16 cellular contexts compared by ENCODE assay signal in the genomic region with DNA sequence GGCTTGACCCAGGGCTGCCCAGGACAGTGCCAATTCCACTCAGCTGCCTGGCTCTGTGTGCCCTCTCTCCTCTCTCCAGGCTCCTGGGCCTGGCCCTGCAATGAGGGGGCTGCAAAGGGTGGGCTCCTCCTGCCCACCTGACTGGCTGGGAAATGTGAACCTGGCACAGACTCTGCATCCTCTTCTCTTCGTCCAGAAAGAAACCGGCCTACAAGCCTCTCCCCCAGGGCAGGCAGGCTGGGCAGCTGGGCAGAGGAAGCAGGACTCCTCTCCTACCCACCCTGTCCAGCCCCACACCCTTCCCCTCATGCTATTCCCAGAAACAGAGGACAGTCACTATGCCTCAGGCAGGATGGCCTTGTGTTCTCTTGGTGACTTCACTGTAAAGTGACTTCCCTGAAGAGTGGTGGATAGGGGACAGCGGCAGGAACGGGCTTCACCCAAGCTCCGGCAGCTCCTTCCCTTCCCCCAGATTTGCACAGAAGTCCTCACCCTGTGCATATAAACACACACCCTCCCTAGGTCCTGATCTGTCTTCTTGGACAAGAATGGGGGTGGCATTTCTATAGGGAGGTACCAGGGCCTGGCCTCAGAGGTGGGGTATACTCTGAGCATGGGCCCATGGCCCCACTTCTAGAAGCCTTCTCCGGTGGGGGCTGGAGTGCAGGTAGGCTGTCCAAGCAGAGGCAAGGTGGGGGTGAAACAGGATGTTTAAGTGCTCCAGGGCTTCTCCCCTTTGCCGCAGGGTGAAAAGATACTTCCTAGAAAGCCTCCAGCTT. TPM values are rescaled to one million over a fixed set of nuclear protein-coding genes. Genes with fewer than 3 reads are reported as not detected.
A peak's percentile ranks its signal among the peaks of the same experiment; 100 is the strongest.
DNase-seq lines count a peak whose midpoint lies in the region; ATAC-seq and TF ChIP-seq lines count a peak whose summit lies in the region.
"Had no signal": no experiment of that assay in that cellular context is flagged by ENCODE, and none has a peak within 500 bp of the region (broad histone marks: within the 10 kb centered on the region; RNA-seq: fewer than 3 reads in every experiment).

No MANE protein-coding gene starts in this region.

- H3K4me3 Mint-ChIP-seq in T-helper 2 cell treated with Interferon-gamma antibody and Interleukin-4, amounts not matched to agents 5 μg/mL and 100 μg/mL, for 36 hours = no peak overlapping the region
- peak overlapping the region in 1 of 4 donors; percentile 39 for H3K4me3 Mint-ChIP-seq in CD4-positive, CD25-positive, alpha-beta regulatory T cell
- H3K4me3 Mint-ChIP-seq: neural progenitor cell had no signal

- H3K4me1 ChIP-seq in CD4-positive, CD25-positive, alpha-beta regulatory T cell (ENCODE audit: control insufficient read depth, insufficient read depth, low read length, poor library complexity, severe bottlenecking) = peaks cover 22% of the 10 kb centered on the region
- H3K4me1 ChIP-seq in adrenal gland (replicated peaks in 1 of 2) = peaks cover 17 to 25% of the 10 kb centered on the region in 2 donors
- peaks cover 14% of the 10 kb centered on the region for H3K4me1 ChIP-seq in ovary (ENCODE audit: insufficient read depth)

- no peak for DNase-seq in T-helper 2 cell treated with Interferon-gamma antibody and Interleukin-4, amounts not matched to agents 5 μg/mL and 100 μg/mL, for 36 hours (ENCODE audit: low spot score)
- DNase-seq in T-helper 2 cell (no peak), adrenal gland (peak; percentile 49 to 85 (median 77)), ovary (peak in 4 of 5 donors; percentile 12 to 27 (median 18)), DMS153 treated with DMSO at 0.1 percent for 48 hours (lab: John Stamatoyannopoulos, UW; ENCODE audit: unreplicated experiment) (no peak), iPS-NIHi7 (ENCODE audit: extremely low spot score) (no peak), DMS153 (lab: John Stamatoyannopoulos, UW) (no peak)
- DNase-seq in CD4-positive, CD25-positive, alpha-beta regulatory T cell = no peak
- DNase-seq: 8988T; amygdala; C1 segment of cervical spinal cord; GM23248; NCI-H748 treated with DMSO at 0.1 percent for 48 hours; stimulated activated naive CD4-positive, alpha-beta T cell treated with Interleukin-2 at 50 U/mL for 16 hours had no signal

- H3K36me3 Mint-ChIP-seq in T-helper 2 cell treated with Interferon-gamma antibody and Interleukin-4, amounts not matched to agents 5 μg/mL and 100 μg/mL, for 36 hours (ENCODE audit: low read depth) = no peaks in the 10 kb centered on the region
- no peaks in the 10 kb centered on the region for H3K36me3 Mint-ChIP-seq in CD4-positive, CD25-positive, alpha-beta regulatory T cell
- H3K36me3 Mint-ChIP-seq: neural progenitor cell had no signal

- H3K36me3 ChIP-seq in CD4-positive, CD25-positive, alpha-beta regulatory T cell (ENCODE audit: control insufficient read depth, insufficient read depth, low read length) = no peaks in the 10 kb centered on the region
- no peaks in the 10 kb centered on the region for H3K36me3 ChIP-seq in adrenal gland (replicated peaks in 1 of 2)
- H3K36me3 ChIP-seq in ovary = no peaks in the 10 kb centered on the region
- H3K36me3 ChIP-seq: gastrocnemius medialis, neural progenitor cell had no signal

- no peak overlapping the region for H3K4me3 ChIP-seq in CD4-positive, CD25-positive, alpha-beta regulatory T cell (ENCODE audit: low read depth, low read length)
- H3K4me3 ChIP-seq in adrenal gland = no peak overlapping the region
- H3K4me3 ChIP-seq in ovary = no peak overlapping the region
- H3K4me3 ChIP-seq: gastrocnemius medialis, GM23248, neural progenitor cell had no signal

- H3K27ac Mint-ChIP-seq in T-helper 2 cell treated with Interferon-gamma antibody and Interleukin-4, amounts not matched to agents 5 μg/mL and 100 μg/mL, for 36 hours = peak overlapping the region; percentile 7
- H3K27ac Mint-ChIP-seq in CD4-positive, CD25-positive, alpha-beta regulatory T cell = peak overlapping the region in 2 of 3 donors; percentile 38 to 83

- no peak for ATAC-seq in CD4-positive, CD25-positive, alpha-beta regulatory T cell (ENCODE audit: low read depth in 2 of 2)
- ATAC-seq: gastrocnemius medialis had no signal

- no peaks in the 10 kb centered on the region for H3K9me3 Mint-ChIP-seq in T-helper 2 cell treated with Interferon-gamma antibody and Interleukin-4, amounts not matched to agents 5 μg/mL and 100 μg/mL, for 36 hours
- H3K9me3 Mint-ChIP-seq in CD4-positive, CD25-positive, alpha-beta regulatory T cell = no peaks in the 10 kb centered on the region

- no peak for TF ChIP-seq EP300 in ovary (IDR thresholded peaks at IDR 0.05)

- TF ChIP-seq POLR2A in adrenal gland (IDR thresholded peaks at IDR 0.05) = peak in 1 of 2 donors; percentile 38
- no peak for TF ChIP-seq POLR2A in ovary (IDR thresholded peaks at IDR 0.05)

- no peaks in the 10 kb centered on the region for H3K9me3 ChIP-seq in CD4-positive, CD25-positive, alpha-beta regulatory T cell (ENCODE audit: control insufficient read depth in 2 of 2, low read length in 2 of 2)
- H3K9me3 ChIP-seq in adrenal gland (replicated peaks in 1 of 3) (no peaks in the 10 kb centered on the region), ovary (no peaks in the 10 kb centered on the region)
- H3K9me3 ChIP-seq: gastrocnemius medialis had no signal

- WGBS in adrenal gland, 4 donors = 62 to 82% (median 80%) methylated on average over 7 of the region's 7 CpGs
- 85 to 90% (median 85%) methylated on average over 7 of the region's 7 CpGs for WGBS in ovary, 3 donors

- no peaks in the 10 kb centered on the region for H3K27me3 ChIP-seq in CD4-positive, CD25-positive, alpha-beta regulatory T cell (ENCODE audit: control insufficient read depth, insufficient read depth, low read length)
- no peaks in the 10 kb centered on the region for H3K27me3 ChIP-seq in adrenal gland
- H3K27me3 ChIP-seq in ovary = no peaks in the 10 kb centered on the region
- H3K27me3 ChIP-seq: gastrocnemius medialis had no signal

- H3K27ac ChIP-seq in CD4-positive, CD25-positive, alpha-beta regulatory T cell (ENCODE audit: insufficient read depth, low read length, poor library complexity, severe bottlenecking) = no peak overlapping the region
- H3K27ac ChIP-seq in adrenal gland (peak overlapping the region in 2 of 5 donors; percentile 75 to 80), ovary (no peak overlapping the region)
- H3K27ac ChIP-seq: gastrocnemius medialis, GM23248, neural progenitor cell had no signal

- TF ChIP-seq CTCF in adrenal gland (IDR thresholded peaks at IDR 0.05) (no peak), ovary (IDR thresholded peaks at IDR 0.05) (no peak)

- peaks cover 21% of the 10 kb centered on the region for H3K4me1 Mint-ChIP-seq in T-helper 2 cell treated with Interferon-gamma antibody and Interleukin-4, amounts not matched to agents 5 μg/mL and 100 μg/mL, for 36 hours (ENCODE audit: low read depth)
- peaks cover 4 to 36% (median 27%) of the 10 kb centered on the region in 4 donors for H3K4me1 Mint-ChIP-seq in CD4-positive, CD25-positive, alpha-beta regulatory T cell

- no peaks in the 10 kb centered on the region for H3K27me3 Mint-ChIP-seq in T-helper 2 cell treated with Interferon-gamma antibody and Interleukin-4, amounts not matched to agents 5 μg/mL and 100 μg/mL, for 36 hours (ENCODE audit: low read depth)
- H3K27me3 Mint-ChIP-seq in CD4-positive, CD25-positive, alpha-beta regulatory T cell = no peaks in the 10 kb centered on the region

- intact Hi-C loops in adrenal gland (cut with DNase I) = no loop called here
- intact Hi-C loops in ovary (cut with DNase I) = no loop called here

RNA-seq across cellular contexts. Expression of gene STAT5A, which starts 4.9 kb away (rescaled TPM):
- total RNA-seq in CD4-positive, CD25-positive, alpha-beta regulatory T cell = 177 TPM
- 10 to 100 TPM; 71.1 to 90.9 (median 76.7) TPM for polyA plus RNA-seq in CD4-positive, CD25-positive, alpha-beta regulatory T cell
- total RNA-seq in adrenal gland (100 to 1,000 TPM in 4 of 8 donors, 10 to 100 TPM in 4; 39.9 to 169 (median 102) TPM), ovary (10 to 100 TPM; 43.1 to 82.8 (median 51.6) TPM)
- polyA plus RNA-seq in adrenal gland (10 to 100 TPM; 22.6 to 51.4 (median 39.2) TPM), ovary (10 to 100 TPM; 19.5 to 22.2 TPM)

RNA-seq across cellular contexts. Expression of gene STAT5B, which starts 7.2 kb away (rescaled TPM):
- total RNA-seq in CD4-positive, CD25-positive, alpha-beta regulatory T cell = 241 TPM
- 100 to 1,000 TPM; 109 to 117 (median 112) TPM for polyA plus RNA-seq in CD4-positive, CD25-positive, alpha-beta regulatory T cell
- total RNA-seq in adrenal gland (100 to 1,000 TPM in 6 of 8 donors, 10 to 100 TPM in 2; 79.0 to 128 (median 114) TPM), ovary (100 to 1,000 TPM in 4 of 7 donors, 10 to 100 TPM in 3; 66.7 to 176 (median 128) TPM)
- polyA plus RNA-seq in adrenal gland (10 to 100 TPM; 44.7 to 70.6 (median 58.1) TPM), ovary (100 to 1,000 TPM in 1 of 2 donors, 10 to 100 TPM in 1; 66.1 to 108 TPM)

Comparison
In these comparisons a context has a peak if more than half of its experiments do, and no peak if none do; other contexts are left out.
1. DNase-seq: peak in adrenal gland (7 of 7) and ovary (4 of 5); none in T-helper 2 cell treated with Interferon-gamma antibody and Interleukin-4, amounts not matched to agents 5 μg/mL and 100 μg/mL, for 36 hours (single experiment), T-helper 2 cell (0 of 5), CD4-positive, CD25-positive, alpha-beta regulatory T cell (0 of 3), DMS153 treated with DMSO at 0.1 percent for 48 hours (single experiment), iPS-NIHi7 (single experiment) and DMS153 (single experiment).